8 cellular contexts compared by ENCODE assay signal in genomic region chr1:244047739-244048565, GRCh38.
A peak's percentile ranks its signal among the peaks of the same experiment; 100 is the strongest.
DNase-seq lines count a peak whose midpoint lies in the region; TF ChIP-seq lines count a peak whose summit lies in the region.

No MANE protein-coding gene starts in this region.

- TF ChIP-seq CTCF in GM20000 (IDR thresholded peaks at IDR 0.05; ENCODE audit: extremely low read depth, missing control alignments): no peak

- DNase-seq in COLO668 (lab: John Stamatoyannopoulos, UW; ENCODE audit: unreplicated experiment): peak; percentile 99
- DNase-seq in GM20000 (ENCODE audit: low spot score): peak; percentile 98
- peak; percentile 90 for DNase-seq in HS-5 (ENCODE audit: low read depth)
- DNase-seq in NK-92 (lab: John Stamatoyannopoulos, UW; ENCODE audit: unreplicated experiment): peak; percentile 90
- DNase-seq in activated CD8-positive, alpha-beta memory T cell treated with anti-CD3 and anti-CD28 coated beads for 24 hours: peak; percentile 96
- peak; percentile 96 for DNase-seq in effector CD8-positive, alpha-beta T cell (lab: John Stamatoyannopoulos, UW)
- peak; percentile 99 for DNase-seq in medulla oblongata (ENCODE audit: extremely low spot score)
- DNase-seq in stimulated activated CD4-positive, alpha-beta T cell treated with anti-CD3 and anti-CD28 coated beads, TNF-alpha, amount 100 ng/mL, for 48 hours (ENCODE audit: low read depth in 3 of 3): peak; percentile 90 to 96 (median 95)

Comparison
In these comparisons a context has a peak if more than half of its experiments do, and no peak if none do; other contexts are left out.
1. Peak in every context shown above with its lines: DNase-seq.